ENCODE assay signal across 8 cellular contexts in the genomic region with DNA sequence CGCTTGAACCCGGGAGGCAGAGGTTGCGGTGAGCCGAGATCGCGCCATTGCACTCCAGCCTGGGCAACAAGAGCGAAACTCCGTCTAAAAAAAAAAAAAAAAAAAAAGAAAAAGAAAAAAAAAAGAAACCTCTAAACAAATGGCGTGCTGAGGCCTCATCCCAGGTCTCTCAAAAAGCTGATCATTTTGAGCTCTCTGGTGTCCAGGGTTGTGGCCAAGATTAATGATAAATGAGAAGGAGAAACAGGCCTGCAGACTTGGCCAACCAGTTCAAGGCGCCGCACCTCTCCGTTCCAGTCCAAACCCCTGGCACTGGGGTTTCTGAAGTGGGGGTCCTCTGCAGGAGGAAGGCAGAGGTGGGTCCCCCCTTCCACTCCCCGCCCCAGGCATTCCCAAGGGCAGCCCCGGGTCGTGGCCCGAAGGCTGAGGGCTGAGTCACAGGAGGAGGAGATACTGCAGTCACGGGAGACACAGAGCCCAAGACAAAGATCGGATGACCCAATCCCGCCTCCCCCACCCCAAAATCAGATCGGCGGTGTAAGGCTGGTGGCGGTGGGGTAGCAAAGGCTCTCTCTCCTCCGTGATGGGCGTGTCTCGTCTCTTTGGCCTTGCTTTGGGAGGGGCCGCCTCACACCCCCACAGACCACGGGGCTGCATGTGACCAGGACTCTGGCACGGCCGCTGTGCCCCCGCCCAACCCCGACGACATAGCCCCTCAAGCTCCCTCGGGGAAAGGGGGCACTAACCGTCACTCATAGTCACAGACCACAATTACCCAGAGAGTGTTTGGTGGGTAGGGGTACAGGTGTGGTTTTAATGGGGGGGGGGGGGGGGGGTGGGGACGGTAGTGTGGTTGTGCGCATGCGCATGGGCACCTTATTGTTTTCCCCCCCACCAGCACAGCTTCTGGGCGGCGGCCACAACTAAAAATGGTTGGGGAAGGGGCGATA. TPM values are rescaled to one million over a fixed set of nuclear protein-coding genes. Genes with fewer than 3 reads are reported as not detected.
DNase-seq lines count a peak whose midpoint lies in the region; ATAC-seq and TF ChIP-seq lines count a peak whose summit lies in the region.

No MANE protein-coding gene starts in this region.

- TF ChIP-seq CTCF in mesothelial cell of epicardium (IDR thresholded peaks at IDR 0.05; ENCODE audit: unreplicated experiment) (no peak), upper lobe of right lung (IDR thresholded peaks at IDR 0.05) (no peak)

- peak; percentile 16 for TF ChIP-seq POLR2A in erythroblast (IDR thresholded peaks at IDR 0.05; ENCODE audit: low read length)

- no peaks in the 10 kb centered on the region for H3K27me3 ChIP-seq in upper lobe of right lung

- ATAC-seq in upper lobe of right lung (peak; percentile 65), HG03175 (IDR thresholded peaks at IDR 0.05; ENCODE audit: unreplicated experiment) (no peak)

- peaks cover 42% of the 10 kb centered on the region for H3K4me1 Mint-ChIP-seq in activated CD4-positive, alpha-beta T cell treated with anti-CD3 and anti-CD28 coated beads, Interleukin-2, amount 10 ng/mL, durations not matched to agents 7 days and 5 days
- peaks cover 40% of the 10 kb centered on the region for H3K4me1 Mint-ChIP-seq in mesothelial cell of epicardium

- CTCF ChIA-PET in activated CD4-positive, alpha-beta T cell treated with anti-CD3 and anti-CD28 coated beads, Interleukin-2, amount 10 ng/mL, durations not matched to agents 7 days and 5 days (lab: Charles Lee), result interaction anchor here (0.5 to 1.5 kb wide), 3 partner anchors 10 to 287 kb away, joined by 3 to 5 read pairs (median 3); no protein-coding TSS in a partner anchor

- peaks cover 3% of the 10 kb centered on the region for H3K36me3 Mint-ChIP-seq in activated CD4-positive, alpha-beta T cell treated with anti-CD3 and anti-CD28 coated beads, Interleukin-2, amount 10 ng/mL, durations not matched to agents 7 days and 5 days (ENCODE audit: low read depth)
- H3K36me3 Mint-ChIP-seq in mesothelial cell of epicardium, result peaks cover 2% of the 10 kb centered on the region

- peaks cover 22% of the 10 kb centered on the region for H3K36me3 ChIP-seq in upper lobe of right lung

- H3K4me3 ChIP-seq in upper lobe of right lung, result peak overlapping the region; percentile 100

- intact Hi-C loops in upper lobe of right lung (cut with DNase I), result no loop called here

- peaks cover 15% of the 10 kb centered on the region for H3K27me3 Mint-ChIP-seq in activated CD4-positive, alpha-beta T cell treated with anti-CD3 and anti-CD28 coated beads, Interleukin-2, amount 10 ng/mL, durations not matched to agents 7 days and 5 days
- no peaks in the 10 kb centered on the region for H3K27me3 Mint-ChIP-seq in mesothelial cell of epicardium (ENCODE audit: low read depth)

- DNase-seq in activated CD4-positive, CD25-positive, alpha-beta regulatory T cell treated with anti-CD3 and anti-CD28 coated beads, Interleukin-2, amount 50 U/mL, for 72 hours, result peak; percentile 46
- no peak for DNase-seq in activated CD4-positive, CD25-positive, alpha-beta regulatory T cell (lab: John Stamatoyannopoulos, UW)
- DNase-seq in NAMALWA (ENCODE audit: low spot score) (peak; percentile 52), erythroblast (lab: John Stamatoyannopoulos, UW) (peak; percentile 78 to 81), mesothelial cell of epicardium (ENCODE audit: low spot score in 2 of 2, unreplicated experiment in 2 of 2) (peak in 1 of 2 experiments; percentile 68), upper lobe of right lung (peak; percentile 91)
- no peak for DNase-seq in activated CD4-positive, alpha-beta T cell treated with anti-CD3 and anti-CD28 coated beads, Interleukin-2, amount 10 ng/mL, durations not matched to agents 7 days and 5 days

- no peaks in the 10 kb centered on the region for H3K9me3 Mint-ChIP-seq in activated CD4-positive, alpha-beta T cell treated with anti-CD3 and anti-CD28 coated beads, Interleukin-2, amount 10 ng/mL, durations not matched to agents 7 days and 5 days
- H3K9me3 Mint-ChIP-seq in mesothelial cell of epicardium, result no peaks in the 10 kb centered on the region

- POLR2A ChIA-PET in activated CD4-positive, alpha-beta T cell treated with anti-CD3 and anti-CD28 coated beads, Interleukin-2, amount 10 ng/mL, durations not matched to agents 7 days and 5 days (lab: Charles Lee), result no interaction called here

- peak overlapping the region; percentile 31 for H3K27ac Mint-ChIP-seq in activated CD4-positive, alpha-beta T cell treated with anti-CD3 and anti-CD28 coated beads, Interleukin-2, amount 10 ng/mL, durations not matched to agents 7 days and 5 days
- H3K27ac Mint-ChIP-seq in mesothelial cell of epicardium, result peak overlapping the region; percentile 96

- H3K4me1 ChIP-seq in upper lobe of right lung, result peaks cover 41% of the 10 kb centered on the region

- H3K27ac ChIP-seq in upper lobe of right lung, result peak overlapping the region; percentile 88

- no peaks in the 10 kb centered on the region for H3K9me3 ChIP-seq in upper lobe of right lung

- H3K4me3 Mint-ChIP-seq in activated CD4-positive, alpha-beta T cell treated with anti-CD3 and anti-CD28 coated beads, Interleukin-2, amount 10 ng/mL, durations not matched to agents 7 days and 5 days, result peak overlapping the region; percentile 79
- H3K4me3 Mint-ChIP-seq in mesothelial cell of epicardium, result peak overlapping the region; percentile 96

RNA-seq across cellular contexts. Expression of gene VAT1, which starts 1.1 kb away (rescaled TPM):
- 10 to 100 TPM; 10.2 to 12.8 TPM for total RNA-seq in activated CD4-positive, alpha-beta T cell treated with anti-CD3 and anti-CD28 coated beads, Interleukin-2, amount 10 ng/mL, durations not matched to agents 7 days and 5 days
- total RNA-seq in mesothelial cell of epicardium (211 to 222 TPM (median 211 TPM) in 3 replicates), upper lobe of right lung (267 TPM)

RNA-seq across cellular contexts. Expression of gene RND2, which starts 4.0 kb away (rescaled TPM):
- under 1 TPM in 1 of 2 experiments, not detected in 1; 0.05 TPM for total RNA-seq in activated CD4-positive, alpha-beta T cell treated with anti-CD3 and anti-CD28 coated beads, Interleukin-2, amount 10 ng/mL, durations not matched to agents 7 days and 5 days
- total RNA-seq in mesothelial cell of epicardium (7.6 to 8.7 TPM (median 8.7 TPM) in 3 replicates), upper lobe of right lung (0.78 TPM)

RNA-seq across cellular contexts. Expression of gene IFI35, which starts 14.5 kb away (rescaled TPM):
- total RNA-seq in activated CD4-positive, alpha-beta T cell treated with anti-CD3 and anti-CD28 coated beads, Interleukin-2, amount 10 ng/mL, durations not matched to agents 7 days and 5 days, result 100 to 1,000 TPM; 125 to 137 TPM
- total RNA-seq in mesothelial cell of epicardium (5.6 to 6.3 TPM (median 5.9 TPM) in 3 replicates), upper lobe of right lung (47.7 TPM)

RNA-seq across cellular contexts. Expression of gene RPL27, which starts 22.8 kb away (rescaled TPM):
- 1,000 to 10,000 TPM; 1,014 to 1,124 TPM for total RNA-seq in activated CD4-positive, alpha-beta T cell treated with anti-CD3 and anti-CD28 coated beads, Interleukin-2, amount 10 ng/mL, durations not matched to agents 7 days and 5 days
- total RNA-seq in mesothelial cell of epicardium (1,019 to 1,067 TPM (median 1,060 TPM) in 3 replicates), upper lobe of right lung (752 TPM)

RNA-seq across cellular contexts. Expression of gene RUNDC1, which starts 40.7 kb away (rescaled TPM):
- total RNA-seq in activated CD4-positive, alpha-beta T cell treated with anti-CD3 and anti-CD28 coated beads, Interleukin-2, amount 10 ng/mL, durations not matched to agents 7 days and 5 days, result 10 to 100 TPM; 13.0 to 14.0 TPM
- total RNA-seq in mesothelial cell of epicardium, result 13.1 to 13.9 TPM (median 13.2 TPM) in 3 replicates
- 14.4 TPM for total RNA-seq in upper lobe of right lung

Comparison
In these comparisons a context has a peak if more than half of its experiments do, and no peak if none do; other contexts are left out.
1. DNase-seq: peak in activated CD4-positive, CD25-positive, alpha-beta regulatory T cell treated with anti-CD3 and anti-CD28 coated beads, Interleukin-2, amount 50 U/mL, for 72 hours (single experiment), NAMALWA (single experiment), erythroblast (2 of 2) and upper lobe of right lung (single experiment); none in activated CD4-positive, CD25-positive, alpha-beta regulatory T cell (0 of 4) and activated CD4-positive, alpha-beta T cell treated with anti-CD3 and anti-CD28 coated beads, Interleukin-2, amount 10 ng/mL, durations not matched to agents 7 days and 5 days (single experiment).
2. RNA of gene VAT1, which starts 1.1 kb away (total RNA-seq): 267 TPM in upper lobe of right lung (single experiment) and 211 to 222 TPM in mesothelial cell of epicardium; 10.2 to 12.8 TPM in activated CD4-positive, alpha-beta T cell treated with anti-CD3 and anti-CD28 coated beads, Interleukin-2, amount 10 ng/mL, durations not matched to agents 7 days and 5 days; every median in the first group is over 10 times any median in the second.